In genomic region chr2:38477006-38477405, GRCh38 we compare ENCODE assay signal across 27 cellular contexts.
"Had no signal": no experiment of that assay in that cellular context is flagged by ENCODE, and none has a peak within 500 bp of the region (broad histone marks: within the 10 kb centered on the region; RNA-seq: fewer than 3 reads in every experiment).

No MANE protein-coding gene starts in this region.

- DNase-seq: hypothalamus; immature natural killer cell; kidney; left colon; left lung; lower lobe of right lung; mammary epithelial cell; mesenchymal stem cell; naive thymus-derived CD8-positive, alpha-beta T cell; ovary; stimulated activated CD4-positive, alpha-beta T cell treated with anti-CD3 and anti-CD28 coated beads, Interleukin-12 subunit alpha, Interleukin-12 subunit beta, amount 100 ng/mL, for 4 hours; stimulated activated CD4-positive, alpha-beta T cell treated with anti-CD3 and anti-CD28 coated beads, Interleukin-15, amount 100 ng/mL, for 24 hours; stimulated activated CD4-positive, alpha-beta T cell treated with anti-CD3 and anti-CD28 coated beads, Interleukin-2, amount 100 ng/mL, for 24 hours; stimulated activated CD4-positive, alpha-beta T cell treated with anti-CD3 and anti-CD28 coated beads, Interleukin-4, amount 100 ng/mL, for 1 hour; stimulated activated naive B cell treated with anti-CD40 and anti-IgM and Interleukin-4, amounts not matched to agents 10 μg/mL and 1 μg/mL and 100 μg/mL, for 72 hours; testis; thyroid gland; transverse colon; upper lobe of left lung had no signal

- H3K4me1 ChIP-seq: lower lobe of right lung, right atrium auricular region, testis, transverse colon, vagina had no signal

- H3K4me3 Mint-ChIP-seq: immature natural killer cell; naive thymus-derived CD8-positive, alpha-beta T cell; nephron; neural crest cell; stimulated activated naive B cell treated with anti-CD40 and anti-IgM and Interleukin-4, amounts not matched to agents 10 μg/mL and 1 μg/mL and 100 μg/mL, for 72 hours; stimulated activated naive CD8-positive, alpha-beta T cell treated with anti-CD3 and anti-CD28 coated beads, Interleukin-15, Interleukin-2, amounts not matched to agents 100 ng/mL and 50 ng/mL, for 24 hours had no signal

- H3K27ac Mint-ChIP-seq: immature natural killer cell; naive thymus-derived CD8-positive, alpha-beta T cell; nephron; progenitor cell of endocrine pancreas; stimulated activated naive B cell treated with anti-CD40 and anti-IgM and Interleukin-4, amounts not matched to agents 10 μg/mL and 1 μg/mL and 100 μg/mL, for 72 hours; stimulated activated naive CD8-positive, alpha-beta T cell treated with anti-CD3 and anti-CD28 coated beads, Interleukin-15, Interleukin-2, amounts not matched to agents 100 ng/mL and 50 ng/mL, for 24 hours had no signal

- H3K27me3 Mint-ChIP-seq: progenitor cell of endocrine pancreas had no signal

- ATAC-seq: left colon; left lung; naive thymus-derived CD8-positive, alpha-beta T cell; sciatic nerve; stimulated activated naive B cell treated with anti-CD40 and anti-IgM and Interleukin-4, amounts not matched to agents 10 μg/mL and 1 μg/mL and 100 μg/mL, for 72 hours had no signal

- H3K36me3 ChIP-seq: left lung, lower lobe of right lung, ovary, right atrium auricular region, thyroid gland, transverse colon, upper lobe of left lung, vagina had no signal

- H3K27me3 ChIP-seq: left lung, ovary, right atrium auricular region, testis, thyroid gland, transverse colon, upper lobe of left lung, vagina had no signal

- H3K9me3 ChIP-seq: ovary, testis, thyroid gland had no signal

- H3K4me3 ChIP-seq: left lung, lower lobe of right lung, ovary, right atrium auricular region, skin epidermis, testis, thyroid gland, transverse colon, upper lobe of left lung, vagina had no signal

- H3K4me1 Mint-ChIP-seq: immature natural killer cell; naive thymus-derived CD8-positive, alpha-beta T cell; neural crest cell had no signal

- H3K27ac ChIP-seq: left lung, lower lobe of right lung, ovary, right atrium auricular region, skin epidermis, testis, thyroid gland, transverse colon, upper lobe of left lung, vagina had no signal
